In the genomic region with DNA sequence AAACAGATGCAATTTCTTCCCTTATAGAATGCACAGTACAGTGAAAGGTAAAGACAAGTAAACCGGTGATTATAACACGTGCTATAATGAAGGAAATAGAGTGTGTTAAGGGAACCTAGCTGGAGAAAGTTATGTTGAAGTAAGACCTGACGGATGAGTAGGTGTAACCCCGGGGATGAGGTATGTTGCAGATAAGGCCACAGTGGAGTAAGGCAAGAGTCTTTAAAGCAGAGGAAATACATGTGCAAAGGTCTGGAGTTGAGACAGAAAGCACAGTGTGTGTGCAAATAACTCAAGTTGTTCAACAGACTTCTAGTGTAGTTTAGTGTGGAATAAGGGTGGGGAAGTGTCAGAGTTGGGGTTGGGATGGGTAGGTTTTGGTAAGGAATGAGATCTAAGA, we compare ENCODE assay signal across 18 cellular contexts. TPM values are rescaled to one million over a fixed set of nuclear protein-coding genes. Genes with fewer than 3 reads are reported as not detected.
DNase-seq lines count a peak whose midpoint lies in the region; ATAC-seq and TF ChIP-seq lines count a peak whose summit lies in the region.
"Had no signal": no experiment of that assay in that cellular context is flagged by ENCODE, and none has a peak within 500 bp of the region (broad histone marks: within the 10 kb centered on the region; RNA-seq: fewer than 3 reads in every experiment).

No MANE protein-coding gene starts in this region.

- H3K79me2 ChIP-seq in PC-3 (ENCODE audit: low read length), result peaks cover 24% of the 10 kb centered on the region

- H3K4me2 ChIP-seq in PC-3 (ENCODE audit: low read length), result peak overlapping the region; percentile 6; the same call in 1 of the 2 replicates
- H3K4me2 ChIP-seq: A549 had no signal

- no peaks in the 10 kb centered on the region for H3K27me3 Mint-ChIP-seq in activated naive CD8-positive, alpha-beta T cell
- no peaks in the 10 kb centered on the region for H3K27me3 Mint-ChIP-seq in activated naive CD8-positive, alpha-beta T cell treated with anti-CD3 and anti-CD28 coated beads for 36 hours
- no peaks in the 10 kb centered on the region for H3K27me3 Mint-ChIP-seq in type B pancreatic cell

- no peak for TF ChIP-seq POLR2A in erythroblast (IDR thresholded peaks at IDR 0.05; ENCODE audit: low read length)

- intact Hi-C loops in PC-3 (cut with micrococcal nuclease), result no loop called here

- TF ChIP-seq CTCF in PC-3 (conservative IDR thresholded peaks at IDR 0.05; ENCODE audit: low read depth, low read length) (no peak), type B pancreatic cell (conservative IDR thresholded peaks at IDR 0.05) (no peak)

- H3K9me2 ChIP-seq in PC-3 (replicated peaks; ENCODE audit: low read length), result no peaks in the 10 kb centered on the region

- no peaks in the 10 kb centered on the region for H3K36me3 Mint-ChIP-seq in activated naive CD8-positive, alpha-beta T cell
- peaks cover 6% of the 10 kb centered on the region for H3K36me3 Mint-ChIP-seq in activated naive CD8-positive, alpha-beta T cell treated with anti-CD3 and anti-CD28 coated beads for 36 hours
- H3K36me3 Mint-ChIP-seq in type B pancreatic cell, result no peaks in the 10 kb centered on the region

- H3K4me1 Mint-ChIP-seq in activated naive CD8-positive, alpha-beta T cell (ENCODE audit: low read depth), result peaks cover 31% of the 10 kb centered on the region
- peaks cover 31% of the 10 kb centered on the region for H3K4me1 Mint-ChIP-seq in activated naive CD8-positive, alpha-beta T cell treated with anti-CD3 and anti-CD28 coated beads for 36 hours
- peaks cover 17% of the 10 kb centered on the region for H3K4me1 Mint-ChIP-seq in type B pancreatic cell (ENCODE audit: unreplicated experiment)

- H4K20me1 ChIP-seq in PC-3 (ENCODE audit: low read length), result no peaks in the 10 kb centered on the region

- peak overlapping the region; percentile 0 for H3K4me3 Mint-ChIP-seq in activated naive CD8-positive, alpha-beta T cell
- no peak overlapping the region for H3K4me3 Mint-ChIP-seq in activated naive CD8-positive, alpha-beta T cell treated with anti-CD3 and anti-CD28 coated beads for 36 hours
- peak overlapping the region; percentile 48 for H3K4me3 Mint-ChIP-seq in type B pancreatic cell
- H3K4me3 Mint-ChIP-seq: CD14-positive monocyte had no signal

- H3K9me3 Mint-ChIP-seq in activated naive CD8-positive, alpha-beta T cell (ENCODE audit: low read depth), result no peaks in the 10 kb centered on the region
- no peaks in the 10 kb centered on the region for H3K9me3 Mint-ChIP-seq in activated naive CD8-positive, alpha-beta T cell treated with anti-CD3 and anti-CD28 coated beads for 36 hours
- H3K9me3 Mint-ChIP-seq in type B pancreatic cell, result no peaks in the 10 kb centered on the region
- H3K9me3 Mint-ChIP-seq: CD14-positive monocyte had no signal

- H3K9me3 ChIP-seq in PC-3 (ENCODE audit: low read length), result no peaks in the 10 kb centered on the region
- H3K9me3 ChIP-seq: A549, HAP-1, Peyer's patch had no signal

- H3F3A ChIP-seq in PC-3 (ENCODE audit: low read length, unreplicated experiment), result no peaks in the 10 kb centered on the region

- H3K4me3 ChIP-seq in PC-3 (ENCODE audit: low read length), result no peak overlapping the region
- H3K4me3 ChIP-seq: A549, GM12878, HAP-1, Peyer's patch had no signal

- H3K27ac Mint-ChIP-seq in activated naive CD8-positive, alpha-beta T cell, result no peak overlapping the region
- H3K27ac Mint-ChIP-seq in activated naive CD8-positive, alpha-beta T cell treated with anti-CD3 and anti-CD28 coated beads for 36 hours, result no peak overlapping the region
- H3K27ac Mint-ChIP-seq in type B pancreatic cell, result peak overlapping the region; percentile 2
- H3K27ac Mint-ChIP-seq: CD14-positive monocyte had no signal

- CTCF ChIA-PET in PC-3 (lab: Charles Lee) (no interaction called here), HEK293T (lab: Yijun Ruan, JAX) (no interaction called here)

- H3K9ac ChIP-seq in PC-3 (ENCODE audit: low read length), result no peak overlapping the region

- H3K27me3 ChIP-seq in PC-3 (ENCODE audit: low read length), result no peaks in the 10 kb centered on the region
- H3K27me3 ChIP-seq: Peyer's patch had no signal

- H3K4me1 ChIP-seq in PC-3 (ENCODE audit: insufficient read depth, low read length), result peaks cover 12% of the 10 kb centered on the region; the same call in 1 of the 2 replicates

- no peak for DNase-seq in activated naive CD8-positive, alpha-beta T cell treated with anti-CD3 and anti-CD28 coated beads for 36 hours
- no peak for DNase-seq in PC-3
- DNase-seq in erythroblast (lab: John Stamatoyannopoulos, UW), result peak; percentile 9 to 17
- no peak for DNase-seq in type B pancreatic cell (ENCODE audit: extremely low spot score, unreplicated experiment)
- no peak for DNase-seq in superior temporal gyrus (ENCODE audit: extremely low spot score)
- no peak for DNase-seq in HEK293T (ENCODE audit: extremely low spot score)
- DNase-seq: DMS53, NCI-H1105, NCI-H1694 treated with DMSO at 0.1 percent for 48 hours, NCI-H69, Peyer's patch, SHP77 had no signal

- BruUV-seq in PC-3 (replicated peaks; lab: Mats Ljungman, UMichigan), result no TSS peak

- POLR2A ChIA-PET in PC-3 (lab: Charles Lee; ENCODE audit: unreplicated experiment), result no interaction called here
- POLR2A ChIA-PET in HEK293T (lab: Yijun Ruan, JAX), result interaction anchor here (1.3 kb wide), 1 partner anchor 105 kb away, joined by 3 read pairs; a partner anchor contains a TSS

- ATAC-seq in PC-3, result no peak
- no peak for ATAC-seq in HG02970 (IDR thresholded peaks at IDR 0.05; ENCODE audit: low FRiP score, unreplicated experiment)
- ATAC-seq: A549, GM12878 had no signal

- H2AFZ ChIP-seq in PC-3 (ENCODE audit: low read length), result no peak overlapping the region

- H3K36me3 ChIP-seq in PC-3 (ENCODE audit: low read depth, low read length), result no peaks in the 10 kb centered on the region
- H3K36me3 ChIP-seq: HAP-1, Peyer's patch had no signal

- no peak overlapping the region for H3K27ac ChIP-seq in PC-3 (ENCODE audit: low read length)
- H3K27ac ChIP-seq: A549, Peyer's patch had no signal

TF ChIP-seq in HEK293T, 16 proteins besides CTCF, POLR2A, EP300 and RAD21:
- TF ChIP-seq ZNF384 (IDR thresholded peaks at IDR 0.05), result no peak
- TF ChIP-seq NFRKB (IDR thresholded peaks at IDR 0.05), result no peak
- TF ChIP-seq SUZ12 (IDR thresholded peaks at IDR 0.05), result no peak
- TF ChIP-seq BHLHE40 (IDR thresholded peaks at IDR 0.05; ENCODE audit: borderline replicate concordance), result no peak
- no peak for TF ChIP-seq SP1 (IDR thresholded peaks at IDR 0.05)
- TF ChIP-seq, protein P1, sequence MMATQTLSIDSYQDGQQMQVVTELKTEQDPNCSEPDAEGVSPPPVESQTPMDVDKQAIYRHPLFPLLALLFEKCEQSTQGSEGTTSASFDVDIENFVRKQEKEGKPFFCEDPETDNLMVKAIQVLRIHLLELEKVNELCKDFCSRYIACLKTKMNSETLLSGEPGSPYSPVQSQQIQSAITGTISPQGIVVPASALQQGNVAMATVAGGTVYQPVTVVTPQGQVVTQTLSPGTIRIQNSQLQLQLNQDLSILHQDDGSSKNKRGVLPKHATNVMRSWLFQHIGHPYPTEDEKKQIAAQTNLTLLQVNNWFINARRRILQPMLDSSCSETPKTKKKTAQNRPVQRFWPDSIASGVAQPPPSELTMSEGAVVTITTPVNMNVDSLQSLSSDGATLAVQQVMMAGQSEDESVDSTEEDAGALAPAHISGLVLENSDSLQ (IDR thresholded peaks at IDR 0.05), result no peak
- no peak for TF ChIP-seq LEF1 (IDR thresholded peaks at IDR 0.05; ENCODE audit: borderline replicate concordance)
- TF ChIP-seq FOXA1 (IDR thresholded peaks at IDR 0.05), result no peak
- no peak for TF ChIP-seq TARDBP (IDR thresholded peaks at IDR 0.05)
- TF ChIP-seq HDGF (IDR thresholded peaks at IDR 0.05; ENCODE audit: borderline replicate concordance), result no peak
- TF ChIP-seq ELF4 (IDR thresholded peaks at IDR 0.05), result no peak
- no peak for TF ChIP-seq ARNT (IDR thresholded peaks at IDR 0.05)
- TF ChIP-seq L3MBTL2 (conservative IDR thresholded peaks at IDR 0.05), result no peak
- no peak for TF ChIP-seq FOXM1 (IDR thresholded peaks at IDR 0.05; ENCODE audit: borderline replicate concordance)

RNA-seq across cellular contexts. Expression of a gene that starts 2.9 kb away (rescaled TPM):
- 10 to 100 TPM; 12.1 to 12.9 TPM for total RNA-seq in activated naive CD8-positive, alpha-beta T cell treated with anti-CD3 and anti-CD28 coated beads for 36 hours
- total RNA-seq in PC-3 (2014; rRNA removed) (5.1 and 6.1 TPM in 2 replicates), type B pancreatic cell (ENCODE audit: low replicate concordance) (21.4 and 22.6 TPM in 2 replicates)

RNA-seq across cellular contexts. Expression of a gene that starts 19.3 kb away (rescaled TPM):
- 10 to 100 TPM; 49.4 to 50.4 TPM for total RNA-seq in activated naive CD8-positive, alpha-beta T cell treated with anti-CD3 and anti-CD28 coated beads for 36 hours
- 34.4 and 41.7 TPM in 2 replicates for total RNA-seq in PC-3 (2014; rRNA removed)
- total RNA-seq in type B pancreatic cell (ENCODE audit: low replicate concordance), result 35.1 and 40.4 TPM in 2 replicates

Comparison
In these comparisons a context has a peak if more than half of its experiments do, and no peak if none do; other contexts are left out.
1. DNase-seq: peak in erythroblast (2 of 2); none in activated naive CD8-positive, alpha-beta T cell treated with anti-CD3 and anti-CD28 coated beads for 36 hours (single experiment), PC-3 (single experiment), type B pancreatic cell (single experiment), superior temporal gyrus (single experiment) and HEK293T (single experiment).